ENCODE assay signal across 1 cellular context in the genomic region with DNA sequence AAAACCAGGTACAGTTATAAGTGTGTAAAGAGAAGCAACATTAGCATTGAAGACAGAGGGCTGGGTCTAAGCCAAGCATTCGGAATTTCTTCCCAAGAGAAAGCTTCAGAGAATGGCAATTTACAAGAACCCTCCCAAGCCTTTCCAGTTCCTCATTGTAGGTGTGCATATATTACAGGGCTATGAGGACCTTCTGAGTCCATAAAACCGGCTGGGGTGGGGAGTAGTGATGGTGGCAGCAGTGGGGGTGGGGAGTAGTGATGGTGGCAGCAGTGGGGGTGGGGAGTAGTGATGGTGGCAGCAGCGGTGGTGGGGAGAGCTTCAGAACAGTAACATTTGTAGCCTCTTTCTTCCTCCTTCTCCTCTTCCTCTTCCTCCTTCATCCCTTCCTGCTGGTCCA.
TF ChIP-seq lines count a peak whose summit lies in the region.

No MANE protein-coding gene starts in this region.

TF ChIP-seq in H1, 55 proteins besides CTCF, POLR2A, EP300 and RAD21:
- TF ChIP-seq, protein P1, sequence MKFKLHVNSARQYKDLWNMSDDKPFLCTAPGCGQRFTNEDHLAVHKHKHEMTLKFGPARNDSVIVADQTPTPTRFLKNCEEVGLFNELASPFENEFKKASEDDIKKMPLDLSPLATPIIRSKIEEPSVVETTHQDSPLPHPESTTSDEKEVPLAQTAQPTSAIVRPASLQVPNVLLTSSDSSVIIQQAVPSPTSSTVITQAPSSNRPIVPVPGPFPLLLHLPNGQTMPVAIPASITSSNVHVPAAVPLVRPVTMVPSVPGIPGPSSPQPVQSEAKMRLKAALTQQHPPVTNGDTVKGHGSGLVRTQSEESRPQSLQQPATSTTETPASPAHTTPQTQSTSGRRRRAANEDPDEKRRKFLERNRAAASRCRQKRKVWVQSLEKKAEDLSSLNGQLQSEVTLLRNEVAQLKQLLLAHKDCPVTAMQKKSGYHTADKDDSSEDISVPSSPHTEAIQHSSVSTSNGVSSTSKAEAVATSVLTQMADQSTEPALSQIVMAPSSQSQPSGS (IDR thresholded peaks at IDR 0.05; ENCODE audit: low read length): no peak
- TF ChIP-seq KDM1A (IDR thresholded peaks at IDR 0.05; ENCODE audit: borderline replicate concordance, low read length) (no peak), NRF1 (IDR thresholded peaks at IDR 0.05; ENCODE audit: low read depth, low read length) (no peak), GABPA (IDR thresholded peaks at IDR 0.05; ENCODE audit: borderline replicate concordance, insufficient read depth, low read length) (no peak), RBBP5 (IDR thresholded peaks at IDR 0.05; ENCODE audit: borderline replicate concordance, low read depth, low read length) (no peak), SIX5 (IDR thresholded peaks at IDR 0.05; ENCODE audit: low read depth, low read length) (no peak), SP2 (IDR thresholded peaks at IDR 0.05; ENCODE audit: low read length) (no peak), TBP (IDR thresholded peaks at IDR 0.05; ENCODE audit: low read depth, low read length) (no peak), PHF8 (conservative IDR thresholded peaks at IDR 0.05; ENCODE audit: low read depth, low read length) (no peak), CHD2 (IDR thresholded peaks at IDR 0.05; ENCODE audit: low read length) (no peak)
